1 cellular context compared by ENCODE assay signal in the genomic region with DNA sequence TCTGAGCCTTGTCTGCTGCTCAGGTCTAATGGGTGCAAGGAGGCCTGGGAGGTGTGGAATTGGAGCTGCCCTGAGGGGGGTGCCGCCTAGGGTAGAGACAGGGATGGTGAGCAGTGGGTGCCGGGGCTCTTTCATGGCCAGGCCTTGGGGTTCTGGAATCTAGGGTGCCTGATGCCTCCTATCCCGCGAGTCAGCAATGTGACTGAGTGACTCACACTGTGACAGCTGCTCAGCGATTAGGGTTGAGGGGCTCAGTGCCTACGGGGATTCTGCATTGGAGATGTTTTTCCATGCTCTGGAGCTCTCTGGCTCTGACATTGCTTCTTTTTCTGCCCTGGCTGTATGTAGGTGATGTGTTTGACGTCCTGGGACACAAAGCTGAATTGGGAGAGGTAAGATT.
TF ChIP-seq lines count a peak whose summit lies in the region.

No MANE protein-coding gene starts in this region.

TF ChIP-seq in IMR-90, 13 proteins besides CTCF, POLR2A, EP300 and RAD21:
- TF ChIP-seq BHLHE40 (IDR thresholded peaks at IDR 0.05; ENCODE audit: low read depth, low read length) (no peak), SMC3 (IDR thresholded peaks at IDR 0.05; ENCODE audit: low read depth, low read length) (no peak), FOS (IDR thresholded peaks at IDR 0.05; ENCODE audit: low read depth, low read length) (no peak), MAZ (IDR thresholded peaks at IDR 0.05; ENCODE audit: borderline replicate concordance, low read depth, low read length) (no peak), RFX5 (IDR thresholded peaks at IDR 0.05; ENCODE audit: low read depth, low read length) (no peak), MXI1 (IDR thresholded peaks at IDR 0.05; ENCODE audit: borderline replicate concordance, low read depth, low read length) (no peak), CHD1 (IDR thresholded peaks at IDR 0.05; ENCODE audit: low read depth, low read length) (no peak), RCOR1 (IDR thresholded peaks at IDR 0.05; ENCODE audit: insufficient replicate concordance, low read length) (no peak), CEBPB (IDR thresholded peaks at IDR 0.05; ENCODE audit: low read depth, low read length) (no peak), NFE2L2 (IDR thresholded peaks at IDR 0.05; ENCODE audit: low read depth, low read length) (no peak)
- TF ChIP-seq, protein P1, sequence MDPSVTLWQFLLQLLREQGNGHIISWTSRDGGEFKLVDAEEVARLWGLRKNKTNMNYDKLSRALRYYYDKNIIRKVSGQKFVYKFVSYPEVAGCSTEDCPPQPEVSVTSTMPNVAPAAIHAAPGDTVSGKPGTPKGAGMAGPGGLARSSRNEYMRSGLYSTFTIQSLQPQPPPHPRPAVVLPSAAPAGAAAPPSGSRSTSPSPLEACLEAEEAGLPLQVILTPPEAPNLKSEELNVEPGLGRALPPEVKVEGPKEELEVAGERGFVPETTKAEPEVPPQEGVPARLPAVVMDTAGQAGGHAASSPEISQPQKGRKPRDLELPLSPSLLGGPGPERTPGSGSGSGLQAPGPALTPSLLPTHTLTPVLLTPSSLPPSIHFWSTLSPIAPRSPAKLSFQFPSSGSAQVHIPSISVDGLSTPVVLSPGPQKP (IDR thresholded peaks at IDR 0.05; ENCODE audit: borderline replicate concordance, low read depth, low read length) = no peak
- TF ChIP-seq, protein P2, sequence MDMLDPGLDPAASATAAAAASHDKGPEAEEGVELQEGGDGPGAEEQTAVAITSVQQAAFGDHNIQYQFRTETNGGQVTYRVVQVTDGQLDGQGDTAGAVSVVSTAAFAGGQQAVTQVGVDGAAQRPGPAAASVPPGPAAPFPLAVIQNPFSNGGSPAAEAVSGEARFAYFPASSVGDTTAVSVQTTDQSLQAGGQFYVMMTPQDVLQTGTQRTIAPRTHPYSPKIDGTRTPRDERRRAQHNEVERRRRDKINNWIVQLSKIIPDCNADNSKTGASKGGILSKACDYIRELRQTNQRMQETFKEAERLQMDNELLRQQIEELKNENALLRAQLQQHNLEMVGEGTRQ (IDR thresholded peaks at IDR 0.05; ENCODE audit: low read depth, low read length) = no peak
